ENCODE assay signal across 16 cellular contexts in the genomic region with DNA sequence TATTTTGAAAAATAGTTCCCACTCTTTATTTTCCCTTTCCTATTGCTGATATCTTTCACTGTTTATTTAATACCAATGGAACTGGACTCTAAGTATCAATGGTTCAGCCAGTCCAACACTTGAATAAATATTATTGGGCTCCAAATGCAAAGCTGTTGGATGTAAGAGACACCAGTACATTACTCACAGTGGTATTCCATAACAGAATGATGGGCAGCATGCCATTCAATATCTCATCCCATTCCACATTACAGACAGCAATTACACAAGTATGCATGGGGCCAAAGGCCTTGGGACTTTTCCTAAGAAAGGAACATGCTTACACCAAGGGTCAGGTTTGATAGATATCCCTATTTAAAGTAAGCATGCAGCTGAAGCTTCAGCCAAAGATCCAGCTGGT.
DNase-seq lines count a peak whose midpoint lies in the region; ATAC-seq, FAIRE-seq and TF ChIP-seq lines count a peak whose summit lies in the region.
"Had no signal": no experiment of that assay in that cellular context is flagged by ENCODE, and none has a peak within 500 bp of the region (broad histone marks: within the 10 kb centered on the region; RNA-seq: fewer than 3 reads in every experiment).

No MANE protein-coding gene starts in this region.

- no peak overlapping the region for H3K4me2 ChIP-seq in astrocyte (ENCODE audit: low read length)
- H3K4me2 ChIP-seq: hepatocyte, PC-9 had no signal

- H3K27ac ChIP-seq in astrocyte (ENCODE audit: low read depth, low read length) = no peak overlapping the region
- H3K27ac ChIP-seq: hepatocyte, PC-9 had no signal

- no peak overlapping the region for H3K27ac Mint-ChIP-seq in astrocyte (ENCODE audit: unreplicated experiment)
- H3K27ac Mint-ChIP-seq: nephron had no signal

- FAIRE-seq in astrocyte (lab: Jason Lieb, UNC) = peak; percentile 81
- FAIRE-seq: H1 had no signal

- no peaks in the 10 kb centered on the region for H3K36me3 ChIP-seq in astrocyte (ENCODE audit: insufficient read depth, low read length)

- no peak overlapping the region for H3K4me3 Mint-ChIP-seq in astrocyte (ENCODE audit: unreplicated experiment)
- H3K4me3 Mint-ChIP-seq: nephron had no signal

- TF ChIP-seq CTCF in astrocyte (IDR thresholded peaks at IDR 0.05; ENCODE audit: insufficient read depth, low read depth, low read length) = no peak
- no peak for TF ChIP-seq CTCF in fibroblast of villous mesenchyme (IDR thresholded peaks at IDR 0.05; ENCODE audit: insufficient read depth, low read depth, low read length)

- intact Hi-C loops in left ventricle myocardium superior (cut with micrococcal nuclease) = no loop called here
- intact Hi-C loops in cardiac septum (cut with DNase I) = no loop called here

- no peak for DNase-seq in left ventricle myocardium superior
- no peak for DNase-seq in cardiac septum (ENCODE audit: low spot score)
- DNase-seq in astrocyte (ENCODE audit: low read depth) = peak; percentile 49
- DNase-seq in fibroblast of villous mesenchyme (ENCODE audit: low read depth) = peak; percentile 41
- DNase-seq in cortex of kidney (lab: John Stamatoyannopoulos, UW) = no peak
- DNase-seq in stimulated activated CD8-positive, alpha-beta memory T cell treated with anti-CD3 and anti-CD28 coated beads, Interleukin-4, amount 100 ng/mL, for 48 hours = no peak
- DNase-seq: activated effector memory CD4-positive, alpha-beta T cell treated with Interleukin-2 at 50 U/mL for 16 hours; NCI-H1694 treated with DMSO at 0.1 percent for 48 hours; NCI-H526 treated with DMSO at 0.1 percent for 48 hours; PC-9; retina had no signal

- no peaks in the 10 kb centered on the region for H3K27me3 ChIP-seq in astrocyte (ENCODE audit: insufficient read depth, low read length)
- H3K27me3 ChIP-seq: hepatocyte had no signal

- no peaks in the 10 kb centered on the region for H3K79me2 ChIP-seq in astrocyte (ENCODE audit: insufficient read depth, low read length)
- H3K79me2 ChIP-seq: hepatocyte had no signal

- H3K9ac ChIP-seq in astrocyte (ENCODE audit: low read length) = no peak overlapping the region

- H3K4me3 ChIP-seq in astrocyte (ENCODE audit: insufficient read depth, low read depth, low read length) (no peak overlapping the region), fibroblast of villous mesenchyme (ENCODE audit: low read depth, low read length) (no peak overlapping the region)
- H3K4me3 ChIP-seq: hepatocyte, PC-9 had no signal

- H3K27me3 Mint-ChIP-seq in astrocyte (ENCODE audit: low read depth, unreplicated experiment) = no peaks in the 10 kb centered on the region

- ATAC-seq in left ventricle myocardium superior = peak; percentile 51
- ATAC-seq in GM18868 (IDR thresholded peaks at IDR 0.05; ENCODE audit: unreplicated experiment) = no peak
- ATAC-seq in HG03045 (IDR thresholded peaks at IDR 0.05; ENCODE audit: unreplicated experiment) = no peak

- no peaks in the 10 kb centered on the region for H3K9me3 ChIP-seq in astrocyte (ENCODE audit: insufficient read depth, low read depth, low read length)

- H3K9me3 Mint-ChIP-seq in astrocyte (ENCODE audit: unreplicated experiment) = no peaks in the 10 kb centered on the region

- H3K4me1 ChIP-seq in astrocyte (ENCODE audit: insufficient read depth, low read length) = no peaks in the 10 kb centered on the region

- no peak overlapping the region for H2AFZ ChIP-seq in astrocyte (ENCODE audit: low read depth, low read length)
- H2AFZ ChIP-seq: hepatocyte, PC-9 had no signal

- no peaks in the 10 kb centered on the region for H3K36me3 Mint-ChIP-seq in astrocyte (ENCODE audit: low read depth, unreplicated experiment)

- peaks cover 19% of the 10 kb centered on the region for H3K4me1 Mint-ChIP-seq in astrocyte (ENCODE audit: low read depth, unreplicated experiment)

- no peaks in the 10 kb centered on the region for H4K20me1 ChIP-seq in astrocyte (ENCODE audit: insufficient read depth, low read length)

Comparison
In these comparisons a context has a peak if more than half of its experiments do, and no peak if none do; other contexts are left out.
1. DNase-seq: peak in astrocyte (single experiment) and fibroblast of villous mesenchyme (single experiment); none in left ventricle myocardium superior (single experiment), cardiac septum (single experiment), cortex of kidney (single experiment) and stimulated activated CD8-positive, alpha-beta memory T cell treated with anti-CD3 and anti-CD28 coated beads, Interleukin-4, amount 100 ng/mL, for 48 hours (single experiment).